ENCODE assay signal across 8 cellular contexts in genomic region chr20:50071039-50071888, GRCh38. TPM values are rescaled to one million over a fixed set of nuclear protein-coding genes. Genes with fewer than 3 reads are reported as not detected.
DNase-seq lines count a peak whose midpoint lies in the region; ATAC-seq and TF ChIP-seq lines count a peak whose summit lies in the region.

No MANE protein-coding gene starts in this region.

- TF ChIP-seq POLR2A in lower leg skin (IDR thresholded peaks at IDR 0.05) = no peak

- no peaks in the 10 kb centered on the region for H3K36me3 Mint-ChIP-seq in activated CD4-positive, alpha-beta T cell treated with anti-CD3 and anti-CD28 coated beads, Interleukin-2, amount 10 ng/mL, durations not matched to agents 24 days and 14 days (ENCODE audit: low read depth)

- ATAC-seq in GM18909 (IDR thresholded peaks at IDR 0.05; ENCODE audit: poor library complexity, unreplicated experiment) (peak; percentile 85), HG03460 (IDR thresholded peaks at IDR 0.05; ENCODE audit: unreplicated experiment) (peak; percentile 64)

- no peaks in the 10 kb centered on the region for H3K9me3 Mint-ChIP-seq in activated CD4-positive, alpha-beta T cell treated with anti-CD3 and anti-CD28 coated beads, Interleukin-2, amount 10 ng/mL, durations not matched to agents 24 days and 14 days

- peaks cover 6% of the 10 kb centered on the region for H3K4me1 Mint-ChIP-seq in activated CD4-positive, alpha-beta T cell treated with anti-CD3 and anti-CD28 coated beads, Interleukin-2, amount 10 ng/mL, durations not matched to agents 24 days and 14 days

- peaks cover 4% of the 10 kb centered on the region for H3K27me3 Mint-ChIP-seq in activated CD4-positive, alpha-beta T cell treated with anti-CD3 and anti-CD28 coated beads, Interleukin-2, amount 10 ng/mL, durations not matched to agents 24 days and 14 days

- no peaks in the 10 kb centered on the region for H3K79me2 ChIP-seq in ACC112 (ENCODE audit: control insufficient read depth, insufficient read depth, low read length, unreplicated experiment)

- peak; percentile 61 to 95 for DNase-seq in NCI-H526 (lab: John Stamatoyannopoulos, UW)
- peak; percentile 98 for DNase-seq in activated CD4-positive, alpha-beta T cell treated with anti-CD3 and anti-CD28 coated beads, Interleukin-2, amount 10 ng/mL, durations not matched to agents 24 days and 14 days
- DNase-seq in dedifferentiated amniotic fluid mesenchymal stem cell (ENCODE audit: extremely low spot score) = peak; percentile 65
- DNase-seq in lower leg skin (ENCODE audit: low spot score in 2 of 2) = peak; percentile 81 to 98
- peak; percentile 84 to 97 for DNase-seq in stimulated activated CD4-positive, alpha-beta T cell treated with anti-CD3 and anti-CD28 coated beads, Interleukin-4, amount 100 ng/mL, for 4 hours

- H2AFZ ChIP-seq in ACC112 (ENCODE audit: low read length, unreplicated experiment) = peak overlapping the region; percentile 58

- WGBS in lower leg skin, 2 donors = 13% methylated on average over 48 of the region's 48 CpGs

- peak in 1 of 3 donors; percentile 99 for TF ChIP-seq CTCF in lower leg skin (IDR thresholded peaks at IDR 0.05)

- peak overlapping the region; percentile 81 for H3K4me3 Mint-ChIP-seq in activated CD4-positive, alpha-beta T cell treated with anti-CD3 and anti-CD28 coated beads, Interleukin-2, amount 10 ng/mL, durations not matched to agents 24 days and 14 days

- intact Hi-C loops in activated CD4-positive, alpha-beta T cell treated with anti-CD3 and anti-CD28 coated beads, Interleukin-2, amount 10 ng/mL, durations not matched to agents 24 days and 14 days (cut with micrococcal nuclease) = loop anchor here (1.0 kb wide), 1 partner anchor 92 kb away; no protein-coding TSS in a partner anchor
- intact Hi-C loops in lower leg skin (cut with DNase I; ENCODE audit: low total_unique reads) = loop anchor here (2.0 kb wide), 1 partner anchor 92 kb away; no protein-coding TSS in a partner anchor

- H3K36me3 ChIP-seq in ACC112 (ENCODE audit: insufficient read depth, low read length) = no peaks in the 10 kb centered on the region

- no peaks in the 10 kb centered on the region for H3K27me3 ChIP-seq in ACC112 (ENCODE audit: insufficient read depth, low read length)

- no peak overlapping the region for H3K27ac ChIP-seq in ACC112 (ENCODE audit: low read depth, low read length)

- no peak overlapping the region for H3K27ac Mint-ChIP-seq in activated CD4-positive, alpha-beta T cell treated with anti-CD3 and anti-CD28 coated beads, Interleukin-2, amount 10 ng/mL, durations not matched to agents 24 days and 14 days

- H3K4me1 ChIP-seq in ACC112 (ENCODE audit: control insufficient read depth, insufficient read depth, low read length, unreplicated experiment) = no peaks in the 10 kb centered on the region

- H3K4me3 ChIP-seq in ACC112 (ENCODE audit: low read depth, low read length) = peak overlapping the region; percentile 65
- H3K4me3 ChIP-seq in lower leg skin (ENCODE audit: low read depth, poor library complexity, severe bottlenecking) = no peak overlapping the region

RNA-seq across cellular contexts. Expression of gene UBE2V1, which starts 41.7 kb away (rescaled TPM):
- 142 and 153 TPM in 2 replicates for total RNA-seq in activated CD4-positive, alpha-beta T cell treated with anti-CD3 and anti-CD28 coated beads, Interleukin-2, amount 10 ng/mL, durations not matched to agents 24 days and 14 days
- total RNA-seq in lower leg skin = 100 to 1,000 TPM in 1 of 4 donors, 10 to 100 TPM in 3; 50.8 to 105 (median 75.6) TPM
